ENCODE assay signal across 11 cellular contexts in the genomic region with DNA sequence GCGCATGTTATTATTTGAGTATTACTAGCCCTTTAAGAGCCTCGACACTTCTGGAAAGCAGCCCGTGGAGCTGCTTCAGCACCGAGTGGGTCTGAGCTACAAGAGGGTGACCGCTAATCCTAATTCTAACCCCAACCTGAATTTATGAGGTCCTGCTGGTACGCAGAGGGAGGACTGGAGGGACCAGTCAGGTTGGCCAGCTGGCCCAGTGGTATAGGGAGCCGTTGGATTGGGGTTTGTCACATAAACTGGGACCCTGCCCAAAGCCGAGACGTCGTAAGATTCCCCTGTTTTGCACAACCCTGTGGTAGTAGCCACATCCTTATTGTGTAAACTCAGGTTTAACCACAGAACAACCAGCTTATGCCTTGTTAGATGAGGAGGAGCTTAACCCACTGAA.
DNase-seq lines count a peak whose midpoint lies in the region; ATAC-seq and TF ChIP-seq lines count a peak whose summit lies in the region.
"Had no signal": no experiment of that assay in that cellular context is flagged by ENCODE, and none has a peak within 500 bp of the region (broad histone marks: within the 10 kb centered on the region; RNA-seq: fewer than 3 reads in every experiment).

No MANE protein-coding gene starts in this region.

- H3K27me3 ChIP-seq in neutrophil (no peaks in the 10 kb centered on the region), uterus (no peaks in the 10 kb centered on the region)
- H3K27me3 ChIP-seq: adrenal gland had no signal

- ATAC-seq in HG02763 (IDR thresholded peaks at IDR 0.05; ENCODE audit: unreplicated experiment), result no peak

- H3K4me3 ChIP-seq in cardiac fibroblast (replicated peaks in 1 of 2; ENCODE audit: low read depth in 2 of 2, low read length in 2 of 2) (no peak overlapping the region), neutrophil (ENCODE audit: low read depth in 1 of 2, low read length in 1 of 2) (peak overlapping the region; percentile 42 to 49), uterus (no peak overlapping the region)
- H3K4me3 ChIP-seq: adrenal gland, psoas muscle had no signal

- H3K4me1 ChIP-seq in neutrophil (ENCODE audit: control insufficient read depth in 1 of 2, insufficient read depth in 1 of 2, low read depth in 1 of 2, low read length in 1 of 2) (peaks cover 71 to 79% of the 10 kb centered on the region in 2 experiments), uterus (no peaks in the 10 kb centered on the region)
- H3K4me1 ChIP-seq: adrenal gland, psoas muscle had no signal

- H3K27ac ChIP-seq in neutrophil (peak overlapping the region; percentile 80), uterus (no peak overlapping the region)
- H3K27ac ChIP-seq: adrenal gland, psoas muscle had no signal

- TF ChIP-seq POLR2A in uterus (IDR thresholded peaks at IDR 0.05), result no peak

- no peaks in the 10 kb centered on the region for H3K36me3 ChIP-seq in neutrophil
- H3K36me3 ChIP-seq in uterus, result no peaks in the 10 kb centered on the region
- H3K36me3 ChIP-seq: adrenal gland, heart right ventricle had no signal

- in situ Hi-C loops in GM13977 (cut with MboI; ENCODE audit: low pct_unique_long_range_greater_than_20kb, low sequenced_read_pairs, unreplicated experiment), result no loop called here

- intact Hi-C loops in uterus (cut with DNase I; ENCODE audit: low total_unique reads), result no loop called here

- TF ChIP-seq CTCF in cardiac fibroblast (IDR thresholded peaks at IDR 0.05; ENCODE audit: low read depth, low read length) (no peak), neutrophil (IDR thresholded peaks at IDR 0.05) (no peak), uterus (IDR thresholded peaks at IDR 0.05) (no peak), GM13977 (IDR thresholded peaks at IDR 0.05; ENCODE audit: extremely low read depth, insufficient read depth, missing control alignments) (no peak)

- H3K9me3 ChIP-seq in neutrophil, result no peaks in the 10 kb centered on the region
- no peaks in the 10 kb centered on the region for H3K9me3 ChIP-seq in uterus
- H3K9me3 ChIP-seq: adrenal gland, heart right ventricle, psoas muscle had no signal

- DNase-seq in NK-92 treated with Interleukin-12 subunit alpha and Interleukin-12 subunit beta, amount 100 ng/mL, for 24 hours (lab: John Stamatoyannopoulos, UW), result peak; percentile 49
- no peak for DNase-seq in NK-92 (lab: John Stamatoyannopoulos, UW; ENCODE audit: unreplicated experiment)
- peak; percentile 46 for DNase-seq in NCI-H226
- peak; percentile 59 to 60 for DNase-seq in cardiac fibroblast (ENCODE audit: low read depth in 2 of 2)
- no peak for DNase-seq in uterus
- DNase-seq in GM13977 (ENCODE audit: low spot score), result no peak
- DNase-seq: heart right ventricle had no signal

Comparison
In these comparisons a context has a peak if more than half of its experiments do, and no peak if none do; other contexts are left out.
1. DNase-seq: peak in NK-92 treated with Interleukin-12 subunit alpha and Interleukin-12 subunit beta, amount 100 ng/mL, for 24 hours (single experiment), NCI-H226 (single experiment) and cardiac fibroblast (2 of 2); none in NK-92 (single experiment), uterus (0 of 2) and GM13977 (single experiment).
2. H3K4me3 ChIP-seq: peak in neutrophil (2 of 2); none in cardiac fibroblast (0 of 2) and uterus (0 of 2).